In genomic region chr1:228085287-228085926, GRCh38 we compare ENCODE assay signal across 1 cellular context.
TF ChIP-seq lines count a peak whose summit lies in the region.

No MANE protein-coding gene starts in this region.

TF ChIP-seq in K562, 482 proteins besides CTCF, POLR2A, EP300 and RAD21 (continued from another document and continues in another):
- TF ChIP-seq RREB1 (CRISPR knock-in tag; IDR thresholded peaks at IDR 0.05) (no peak), HMBOX1 (IDR thresholded peaks at IDR 0.05) (peak; percentile 93), LCOR (CRISPR knock-in tag; IDR thresholded peaks at IDR 0.05) (peak; percentile 62; the same call in 1 of the 2 replicates), ZEB2 (IDR thresholded peaks at IDR 0.05) (peak; percentile 64), TAF1 (IDR thresholded peaks at IDR 0.05; ENCODE audit: control insufficient read depth, extremely low read depth, insufficient read depth, low read length, severe bottlenecking) (no peak), SRF (CRISPR knock-in tag; IDR thresholded peaks at IDR 0.05) (no peak), POLR2G (IDR thresholded peaks at IDR 0.05; ENCODE audit: low read depth, low read length) (no peak), TRIM25 (IDR thresholded peaks at IDR 0.05; ENCODE audit: borderline replicate concordance) (no peak), PHB (CRISPR knock-in tag; IDR thresholded peaks at IDR 0.05) (no peak), HNRNPLL (IDR thresholded peaks at IDR 0.05; ENCODE audit: low read depth, low read length, poor library complexity, severe bottlenecking) (peak; percentile 81), DEAF1 (CRISPR knock-in tag; IDR thresholded peaks at IDR 0.05) (0 out of 2 replicates have a peak, but pooled peaks have one; percentile 25), MTA2 (IDR thresholded peaks at IDR 0.05; ENCODE audit: low read depth) (0 out of 2 replicates have a peak, but pooled peaks have one; percentile 22), ARID4B (CRISPR knock-in tag; IDR thresholded peaks at IDR 0.05) (peak; percentile 42; the same call in 1 of the 2 replicates), OTX1 (CRISPR knock-in tag; IDR thresholded peaks at IDR 0.05) (0 out of 2 replicates have a peak, but pooled peaks have one; percentile 28), PTBP1 (IDR thresholded peaks at IDR 0.05; ENCODE audit: low read depth, low read length) (no peak), KLF1 (tag; IDR thresholded peaks at IDR 0.05) (no peak), SMAD4 (CRISPR knock-in tag; conservative IDR thresholded peaks at IDR 0.05) (peak; percentile 65), KDM1A (IDR thresholded peaks at IDR 0.05) (peak; percentile 63 to 68), NR2C1 (IDR thresholded peaks at IDR 0.05) (no peak), NR2C1 (tag; IDR thresholded peaks at IDR 0.05) (no peak), ZNF274 (IDR thresholded peaks at IDR 0.05; ENCODE audit: borderline replicate concordance, low read depth, low read length) (no peak), ETS1 (conservative IDR thresholded peaks at IDR 0.05; ENCODE audit: control insufficient read depth, low read depth, low read length) (0 out of 2 replicates have a peak, but pooled peaks have one; percentile 13), EHMT2 (IDR thresholded peaks at IDR 0.05) (peak; percentile 79), ZNF589 (CRISPR knock-in tag; IDR thresholded peaks at IDR 0.05; ENCODE audit: low read depth) (no peak), TAL1 (IDR thresholded peaks at IDR 0.05) (peak; percentile 68), KAT8 (IDR thresholded peaks at IDR 0.05; ENCODE audit: low read depth) (no peak), HDAC1 (IDR thresholded peaks at IDR 0.05) (peak in 1 of 2 experiments; percentile 71; a peak in 2 of 4 replicates), ZNF668 (CRISPR knock-in tag; IDR thresholded peaks at IDR 0.05) (no peak), BRD9 (IDR thresholded peaks at IDR 0.05; ENCODE audit: low read depth, partially characterized antibody) (no peak), USF2 (CRISPR knock-in tag; IDR thresholded peaks at IDR 0.05) (no peak), FOXK1 (CRISPR knock-in tag; IDR thresholded peaks at IDR 0.05; ENCODE audit: borderline replicate concordance) (peak; percentile 60; the same call in 1 of the 2 replicates), SMARCA5 (IDR thresholded peaks at IDR 0.05) (no peak), HNRNPH1 (optimal IDR thresholded peaks at IDR 0.05; ENCODE audit: low read depth, low read length) (no peak), NFE2 (IDR thresholded peaks at IDR 0.05; ENCODE audit: low read depth) (no peak), KLF6 (CRISPR knock-in tag; IDR thresholded peaks at IDR 0.05; ENCODE audit: borderline replicate concordance) (no peak), HDGF (IDR thresholded peaks at IDR 0.05) (peak; percentile 23; the same call in 1 of the 2 replicates), SIN3A (IDR thresholded peaks at IDR 0.05; ENCODE audit: borderline replicate concordance in 2 of 2, control insufficient read depth in 1 of 2, low read depth in 2 of 2, low read length in 2 of 2) (0 out of 4 replicates have a peak, but pooled peaks of 1 of the 2 experiments have one; percentile 34), SREBF1 (IDR thresholded peaks at IDR 0.05; ENCODE audit: borderline replicate concordance, low read depth, low read length) (no peak), CTBP1 (IDR thresholded peaks at IDR 0.05; ENCODE audit: borderline replicate concordance) (peak; percentile 79), CEBPB (tag; IDR thresholded peaks at IDR 0.05) (peak; percentile 63), NR1H2 (CRISPR knock-in tag; IDR thresholded peaks at IDR 0.05) (no peak), PCBP2 (IDR thresholded peaks at IDR 0.05; ENCODE audit: low read depth, low read length, poor library complexity, severe bottlenecking) (no peak), FUS (optimal IDR thresholded peaks at IDR 0.05; ENCODE audit: low read depth, low read length) (no peak), JUND (IDR thresholded peaks at IDR 0.05; ENCODE audit: borderline replicate concordance, low read depth, low read length) (peak; percentile 56), JUND (tag; IDR thresholded peaks at IDR 0.05; ENCODE audit: borderline replicate concordance, low read depth, low read length) (no peak; the same call in 2 of the 3 replicates), MAZ (CRISPR knock-in tag; conservative IDR thresholded peaks at IDR 0.05 in 1 of 2, IDR thresholded peaks at IDR 0.05 in 1 of 2) (0 out of 4 replicates have a peak, but pooled peaks of 1 of the 2 experiments have one; percentile 13), PATZ1 (CRISPR knock-in tag; IDR thresholded peaks at IDR 0.05; ENCODE audit: borderline replicate concordance) (no peak), CBFA2T2 (conservative IDR thresholded peaks at IDR 0.05) (peak; percentile 84)
